8 cellular contexts compared by ENCODE assay signal in genomic region chr17:8965394-8966168, GRCh38. TPM values are rescaled to one million over a fixed set of nuclear protein-coding genes. Genes with fewer than 3 reads are reported as not detected.
DNase-seq lines count a peak whose midpoint lies in the region; ATAC-seq and TF ChIP-seq lines count a peak whose summit lies in the region.

TSS of gene PIK3R5 (minus strand) at chr17:8965707. CDS start at chr17:8911494, 54,213 bp downstream.

- no peak for TF ChIP-seq CTCF in HFFc6 (IDR thresholded peaks at IDR 0.05)

- H3K4me1 Mint-ChIP-seq in HFFc6 (ENCODE audit: low read depth) = no peaks in the 10 kb centered on the region

- DNase-seq in SKM-1 (lab: John Stamatoyannopoulos, UW; ENCODE audit: unreplicated experiment) (peak; percentile 33), left kidney (ENCODE audit: low read depth, low spot score) (peak; percentile 74), HFFc6 (no peak)
- peak; percentile 75 for DNase-seq in activated naive CD4-positive, alpha-beta T cell treated with anti-CD3 and anti-CD28 coated beads, Interleukin-2, amount 50 U/mL, for 16 hours
- peak; percentile 61 to 83 (median 63) for DNase-seq in stimulated activated CD4-positive, alpha-beta T cell treated with anti-CD3 and anti-CD28 coated beads, TNF-alpha, amount 100 ng/mL, for 48 hours (ENCODE audit: low read depth in 3 of 3)

- H3K4me3 Mint-ChIP-seq in HFFc6 = no peak within 1 kb of the TSS

- peaks cover 5% of the 10 kb centered on the region for H3K36me3 Mint-ChIP-seq in HFFc6 (ENCODE audit: low read depth)

- peak; percentile 83 for ATAC-seq in GM18498 (IDR thresholded peaks at IDR 0.05; ENCODE audit: unreplicated experiment)
- peak; percentile 65 for ATAC-seq in HG02852 (IDR thresholded peaks at IDR 0.05; ENCODE audit: unreplicated experiment)
- no peak for ATAC-seq in GM18870 (IDR thresholded peaks at IDR 0.05; ENCODE audit: unreplicated experiment)

- no peak within 1 kb of the TSS for H3K27ac Mint-ChIP-seq in HFFc6

- H3K27me3 Mint-ChIP-seq in HFFc6 (ENCODE audit: insufficient read depth) = peaks cover 2% of the 10 kb centered on the region

- peaks cover 44% of the 10 kb centered on the region for H3K9me3 Mint-ChIP-seq in HFFc6

RNA-seq across cellular contexts. Expression of gene PIK3R5, which starts in this region (rescaled TPM):
- not detected for total RNA-seq in HFFc6 (2021; fragmentation: NEBNext Ultra II Directional; extraction: Animal tissue kit (Norgen Biotek cat#: 25700))
